ENCODE assay signal across 21 cellular contexts in genomic region chr15:42069025-42069424, GRCh38. TPM values are rescaled to one million over a fixed set of nuclear protein-coding genes. Genes with fewer than 3 reads are reported as not detected.
"Had no signal": no experiment of that assay in that cellular context is flagged by ENCODE, and none has a peak within 500 bp of the region (broad histone marks: within the 10 kb centered on the region; RNA-seq: fewer than 3 reads in every experiment).

No MANE protein-coding gene starts in this region.

- DNase-seq: activated CD4-positive, alpha-beta T cell treated with anti-CD3 and anti-CD28 coated beads for 4 hours; activated CD8-positive, alpha-beta memory T cell treated with anti-CD3 and anti-CD28 coated beads, Interleukin-2, amount 50 U/mL, for 4 hours; activated CD8-positive, alpha-beta T cell treated with anti-CD3 and anti-CD28 coated beads for 36 hours; activated naive CD8-positive, alpha-beta T cell treated with anti-CD3 and anti-CD28 coated beads, Interleukin-2, amount 50 U/mL, for 24 hours; activated T-cell treated with anti-CD3 and anti-CD28 coated beads, Interleukin-2, amount 50 U/mL, for 72 hours; cortex of kidney; effector memory CD4-positive, alpha-beta T cell; erythroblast; hypothalamus; immature natural killer cell; left cardiac atrium; natural killer cell; stimulated activated CD4-positive, alpha-beta T cell treated with anti-CD3 and anti-CD28 coated beads, Interleukin-12 subunit alpha, Interleukin-12 subunit beta, amount 100 ng/mL, for 4 hours; stimulated activated naive CD8-positive, alpha-beta T cell treated with anti-CD3 and anti-CD28 coated beads, Interleukin-15, Interleukin-2, amounts not matched to agents 100 U/mL and 50 U/mL, for 24 hours; SW 1271; testis had no signal

- H3K4me1 ChIP-seq: testis had no signal

- H3K36me3 ChIP-seq: cardiac muscle cell had no signal

- H3K27me3 ChIP-seq: cardiac muscle cell, testis had no signal

- ATAC-seq: activated CD8-positive, alpha-beta T cell treated with anti-CD3 and anti-CD28 coated beads for 36 hours; activated naive CD8-positive, alpha-beta T cell treated with anti-CD3 and anti-CD28 coated beads, Interleukin-2, amount 50 U/mL, for 24 hours; activated T-cell treated with anti-CD3 and anti-CD28 coated beads, Interleukin-2, amount 50 U/mL, for 72 hours; left cardiac atrium; mucosa of descending colon; natural killer cell; stimulated activated naive CD8-positive, alpha-beta T cell treated with anti-CD3 and anti-CD28 coated beads, Interleukin-15, Interleukin-2, amounts not matched to agents 100 U/mL and 50 U/mL, for 24 hours had no signal

- H3K9me3 ChIP-seq: mucosa of descending colon, testis had no signal

- H3K27ac ChIP-seq: cardiac muscle cell, testis had no signal

- H3K4me3 ChIP-seq: cardiac muscle cell, lung, mucosa of descending colon, testis had no signal

RNA-seq across cellular contexts. Expression of gene PLA2G4D, which starts 25.3 kb away (rescaled TPM):
- total RNA-seq: activated CD8-positive, alpha-beta T cell treated with anti-CD3 and anti-CD28 coated beads for 36 hours; activated T-cell treated with anti-CD3 and anti-CD28 coated beads, Interleukin-2, amount 50 U/mL, for 72 hours; astrocyte; left cardiac atrium; natural killer cell; osteocyte had no signal
- polyA plus RNA-seq: immature natural killer cell had no signal

RNA-seq across cellular contexts. Expression of gene PLA2G4E, which starts 48.2 kb away (rescaled TPM):
- total RNA-seq: activated CD8-positive, alpha-beta T cell treated with anti-CD3 and anti-CD28 coated beads for 36 hours; activated T-cell treated with anti-CD3 and anti-CD28 coated beads, Interleukin-2, amount 50 U/mL, for 72 hours; astrocyte; natural killer cell; osteocyte had no signal
- polyA plus RNA-seq: cardiac muscle cell, immature natural killer cell had no signal
